ENCODE assay signal across 1 cellular context in genomic region chr4:123349401-123350190, GRCh38.
TF ChIP-seq lines count a peak whose summit lies in the region.

No MANE protein-coding gene starts in this region.

TF ChIP-seq in K562, 482 proteins besides CTCF, POLR2A, EP300 and RAD21 (continued from another document and continues in another):
- TF ChIP-seq ZBTB49 (CRISPR knock-in tag; IDR thresholded peaks at IDR 0.05; ENCODE audit: borderline replicate concordance): no peak
- TF ChIP-seq, protein P1, sequence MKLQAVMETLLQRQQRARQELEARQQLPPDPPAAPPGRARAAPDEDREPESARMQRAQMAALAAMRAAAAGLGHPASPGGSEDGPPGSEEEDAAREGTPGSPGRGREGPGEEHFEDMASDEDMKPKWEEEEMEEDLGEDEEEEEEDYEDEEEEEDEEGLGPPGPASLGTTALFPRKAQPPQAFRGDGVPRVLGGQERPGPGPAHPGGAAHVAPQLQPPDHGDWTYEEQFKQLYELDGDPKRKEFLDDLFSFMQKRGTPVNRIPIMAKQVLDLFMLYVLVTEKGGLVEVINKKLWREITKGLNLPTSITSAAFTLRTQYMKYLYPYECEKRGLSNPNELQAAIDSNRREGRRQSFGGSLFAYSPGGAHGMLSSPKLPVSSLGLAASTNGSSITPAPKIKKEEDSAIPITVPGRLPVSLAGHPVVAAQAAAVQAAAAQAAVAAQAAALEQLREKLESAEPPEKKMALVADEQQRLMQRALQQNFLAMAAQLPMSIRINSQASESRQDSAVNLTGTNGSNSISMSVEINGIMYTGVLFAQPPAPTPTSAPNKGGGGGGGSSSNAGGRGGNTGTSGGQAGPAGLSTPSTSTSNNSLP (IDR thresholded peaks at IDR 0.05; ENCODE audit: borderline replicate concordance, low read depth, low read length): peak; percentile 88; the same call in 1 of the 2 replicates
- TF ChIP-seq TAF1 (IDR thresholded peaks at IDR 0.05; ENCODE audit: control insufficient read depth, extremely low read depth, insufficient read depth, low read length, severe bottlenecking): no peak
- TF ChIP-seq ELF1 (tag; IDR thresholded peaks at IDR 0.05): peak; percentile 69
- no peak for TF ChIP-seq RBM22 (IDR thresholded peaks at IDR 0.05; ENCODE audit: low read depth, low read length, poor library complexity, severe bottlenecking)
- TF ChIP-seq LCOR (CRISPR knock-in tag; IDR thresholded peaks at IDR 0.05): peak; percentile 86
- peak; percentile 67; the same call in 1 of the 2 replicates for TF ChIP-seq EHMT2 (IDR thresholded peaks at IDR 0.05)
- TF ChIP-seq C11orf30 (IDR thresholded peaks at IDR 0.05; ENCODE audit: low read depth): no peak
- TF ChIP-seq HLTF (IDR thresholded peaks at IDR 0.05): 0 out of 2 replicates have a peak, but pooled peaks have one; percentile 84
- TF ChIP-seq, protein P2, sequence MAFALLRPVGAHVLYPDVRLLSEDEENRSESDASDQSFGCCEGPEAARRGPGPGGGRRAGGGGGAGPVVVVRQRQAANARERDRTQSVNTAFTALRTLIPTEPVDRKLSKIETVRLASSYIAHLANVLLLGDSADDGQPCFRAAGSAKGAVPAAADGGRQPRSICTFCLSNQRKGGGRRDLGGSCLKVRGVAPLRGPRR (CRISPR knock-in tag; IDR thresholded peaks at IDR 0.05): peak; percentile 98
- TF ChIP-seq ZMIZ1 (IDR thresholded peaks at IDR 0.05; ENCODE audit: low read depth in 2 of 2, low read length in 2 of 2): peak in 1 of 2 experiments; percentile 98; a peak in 2 of 4 replicates
- TF ChIP-seq ZKSCAN1 (IDR thresholded peaks at IDR 0.05; ENCODE audit: low read depth, low read length): no peak
- TF ChIP-seq, protein P3, sequence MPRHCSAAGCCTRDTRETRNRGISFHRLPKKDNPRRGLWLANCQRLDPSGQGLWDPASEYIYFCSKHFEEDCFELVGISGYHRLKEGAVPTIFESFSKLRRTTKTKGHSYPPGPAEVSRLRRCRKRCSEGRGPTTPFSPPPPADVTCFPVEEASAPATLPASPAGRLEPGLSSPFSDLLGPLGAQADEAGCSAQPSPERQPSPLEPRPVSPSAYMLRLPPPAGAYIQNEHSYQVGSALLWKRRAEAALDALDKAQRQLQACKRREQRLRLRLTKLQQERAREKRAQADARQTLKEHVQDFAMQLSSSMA (CRISPR knock-in tag; IDR thresholded peaks at IDR 0.05): 0 out of 2 replicates have a peak, but pooled peaks have one; percentile 65
- peak; percentile 86 for TF ChIP-seq STAT5B (CRISPR knock-in tag; IDR thresholded peaks at IDR 0.05)
- no peak for TF ChIP-seq BDP1 (IDR thresholded peaks at IDR 0.05; ENCODE audit: insufficient read depth, insufficient read length)
- TF ChIP-seq, protein P4, sequence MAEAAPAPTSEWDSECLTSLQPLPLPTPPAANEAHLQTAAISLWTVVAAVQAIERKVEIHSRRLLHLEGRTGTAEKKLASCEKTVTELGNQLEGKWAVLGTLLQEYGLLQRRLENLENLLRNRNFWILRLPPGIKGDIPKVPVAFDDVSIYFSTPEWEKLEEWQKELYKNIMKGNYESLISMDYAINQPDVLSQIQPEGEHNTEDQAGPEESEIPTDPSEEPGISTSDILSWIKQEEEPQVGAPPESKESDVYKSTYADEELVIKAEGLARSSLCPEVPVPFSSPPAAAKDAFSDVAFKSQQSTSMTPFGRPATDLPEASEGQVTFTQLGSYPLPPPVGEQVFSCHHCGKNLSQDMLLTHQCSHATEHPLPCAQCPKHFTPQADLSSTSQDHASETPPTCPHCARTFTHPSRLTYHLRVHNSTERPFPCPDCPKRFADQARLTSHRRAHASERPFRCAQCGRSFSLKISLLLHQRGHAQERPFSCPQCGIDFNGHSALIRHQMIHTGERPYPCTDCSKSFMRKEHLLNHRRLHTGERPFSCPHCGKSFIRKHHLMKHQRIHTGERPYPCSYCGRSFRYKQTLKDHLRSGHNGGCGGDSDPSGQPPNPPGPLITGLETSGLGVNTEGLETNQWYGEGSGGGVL (CRISPR knock-in tag; IDR thresholded peaks at IDR 0.05): peak; percentile 90
- no peak for TF ChIP-seq TOE1 (IDR thresholded peaks at IDR 0.05; ENCODE audit: borderline replicate concordance)
- no peak for TF ChIP-seq TOE1 (CRISPR knock-in tag; IDR thresholded peaks at IDR 0.05; ENCODE audit: borderline replicate concordance, low read depth)
- peak; percentile 68 for TF ChIP-seq JUN (IDR thresholded peaks at IDR 0.05; ENCODE audit: borderline replicate concordance, low read depth, low read length)
- no peak for TF ChIP-seq JUN (CRISPR knock-in tag; IDR thresholded peaks at IDR 0.05; ENCODE audit: borderline replicate concordance)
- TF ChIP-seq, protein P5, sequence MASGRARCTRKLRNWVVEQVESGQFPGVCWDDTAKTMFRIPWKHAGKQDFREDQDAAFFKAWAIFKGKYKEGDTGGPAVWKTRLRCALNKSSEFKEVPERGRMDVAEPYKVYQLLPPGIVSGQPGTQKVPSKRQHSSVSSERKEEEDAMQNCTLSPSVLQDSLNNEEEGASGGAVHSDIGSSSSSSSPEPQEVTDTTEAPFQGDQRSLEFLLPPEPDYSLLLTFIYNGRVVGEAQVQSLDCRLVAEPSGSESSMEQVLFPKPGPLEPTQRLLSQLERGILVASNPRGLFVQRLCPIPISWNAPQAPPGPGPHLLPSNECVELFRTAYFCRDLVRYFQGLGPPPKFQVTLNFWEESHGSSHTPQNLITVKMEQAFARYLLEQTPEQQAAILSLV (tag; IDR thresholded peaks at IDR 0.05): peak; percentile 98
- TF ChIP-seq GTF2E2 (tag; IDR thresholded peaks at IDR 0.05): peak; percentile 95
- TF ChIP-seq MAZ (CRISPR knock-in tag; conservative IDR thresholded peaks at IDR 0.05 in 1 of 2, IDR thresholded peaks at IDR 0.05 in 1 of 2): peak in 1 of 2 experiments; percentile 98; a peak in 3 of 4 replicates
- TF ChIP-seq ZBTB2 (IDR thresholded peaks at IDR 0.05): peak; percentile 83; the same call in 1 of the 2 replicates
- no peak for TF ChIP-seq HDGF (IDR thresholded peaks at IDR 0.05)
- no peak for TF ChIP-seq SUPT5H (IDR thresholded peaks at IDR 0.05)
- peak; percentile 99 for TF ChIP-seq PML (IDR thresholded peaks at IDR 0.05; ENCODE audit: low read length)
- TF ChIP-seq ZBED1 (IDR thresholded peaks at IDR 0.05): peak; percentile 87; the same call in 1 of the 2 replicates
- TF ChIP-seq TAF9B (IDR thresholded peaks at IDR 0.05; ENCODE audit: partially characterized antibody): peak; percentile 42
- no peak for TF ChIP-seq ZBTB1 (CRISPR knock-in tag; IDR thresholded peaks at IDR 0.05; ENCODE audit: borderline replicate concordance, low read depth)
- peak; percentile 95 for TF ChIP-seq FOSL1 (tag; conservative IDR thresholded peaks at IDR 0.05)
- TF ChIP-seq NONO (IDR thresholded peaks at IDR 0.05; ENCODE audit: low read depth in 2 of 2, low read length in 1 of 2): peak in 1 of 2 experiments; percentile 94; a peak in 2 of 4 replicates
- peak; percentile 60; the same call in 1 of the 2 replicates for TF ChIP-seq ETV1 (tag; conservative IDR thresholded peaks at IDR 0.05; ENCODE audit: low read depth)
- TF ChIP-seq, protein P6, sequence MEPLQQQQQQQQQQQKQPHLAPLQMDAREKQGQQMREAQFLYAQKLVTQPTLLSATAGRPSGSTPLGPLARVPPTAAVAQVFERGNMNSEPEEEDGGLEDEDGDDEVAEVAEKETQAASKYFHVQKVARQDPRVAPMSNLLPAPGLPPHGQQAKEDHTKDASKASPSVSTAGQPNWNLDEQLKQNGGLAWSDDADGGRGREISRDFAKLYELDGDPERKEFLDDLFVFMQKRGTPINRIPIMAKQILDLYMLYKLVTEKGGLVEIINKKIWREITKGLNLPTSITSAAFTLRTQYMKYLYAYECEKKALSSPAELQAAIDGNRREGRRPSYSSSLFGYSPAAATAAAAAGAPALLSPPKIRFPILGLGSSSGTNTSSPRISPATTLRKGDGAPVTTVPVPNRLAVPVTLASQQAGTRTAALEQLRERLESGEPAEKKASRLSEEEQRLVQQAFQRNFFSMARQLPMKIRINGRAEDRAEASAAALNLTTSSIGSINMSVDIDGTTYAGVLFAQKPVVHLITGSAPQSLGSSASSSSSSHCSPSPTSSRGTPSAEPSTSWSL (CRISPR knock-in tag; IDR thresholded peaks at IDR 0.05; ENCODE audit: borderline replicate concordance): peak; percentile 72; the same call in 1 of the 2 replicates
- TF ChIP-seq MBD2 (IDR thresholded peaks at IDR 0.05; ENCODE audit: borderline replicate concordance, low read depth): peak; percentile 94
- TF ChIP-seq DNMT1 (IDR thresholded peaks at IDR 0.05): peak; percentile 45; the same call in 1 of the 2 replicates
- peak; percentile 100 for TF ChIP-seq ZNF644 (tag; IDR thresholded peaks at IDR 0.05; ENCODE audit: low read depth)
- no peak for TF ChIP-seq ZNF316 (IDR thresholded peaks at IDR 0.05)
- TF ChIP-seq BRD9 (IDR thresholded peaks at IDR 0.05; ENCODE audit: low read depth, partially characterized antibody): peak; percentile 33
- TF ChIP-seq ESRRA (IDR thresholded peaks at IDR 0.05; ENCODE audit: borderline replicate concordance, low read depth): peak; percentile 78; the same call in 1 of the 2 replicates
- TF ChIP-seq ZNF444 (CRISPR knock-in tag; IDR thresholded peaks at IDR 0.05): peak; percentile 91
- TF ChIP-seq ZNF146 (CRISPR knock-in tag; IDR thresholded peaks at IDR 0.05; ENCODE audit: unreplicated experiment): no peak
- no peak for TF ChIP-seq ZNF232 (CRISPR knock-in tag; IDR thresholded peaks at IDR 0.05)
- TF ChIP-seq ESRRB (CRISPR knock-in tag; IDR thresholded peaks at IDR 0.05; ENCODE audit: borderline replicate concordance): no peak
- TF ChIP-seq BRF2 (IDR thresholded peaks at IDR 0.05; ENCODE audit: borderline replicate concordance, insufficient read depth, insufficient read length): no peak
- TF ChIP-seq FOXJ3 (CRISPR knock-in tag; IDR thresholded peaks at IDR 0.05): no peak
- TF ChIP-seq CEBPG (CRISPR knock-in tag; IDR thresholded peaks at IDR 0.05): no peak
- TF ChIP-seq CEBPG (tag; conservative IDR thresholded peaks at IDR 0.05 in 1 of 2, IDR thresholded peaks at IDR 0.05 in 1 of 2): peak; percentile 13 to 51; a peak in 2 of 4 replicates
- TF ChIP-seq SP1 (CRISPR knock-in tag; IDR thresholded peaks at IDR 0.05): no peak; the same call in 1 of the 2 replicates
- no peak for TF ChIP-seq NELFE (IDR thresholded peaks at IDR 0.05; ENCODE audit: insufficient read depth, insufficient read length)
- peak; percentile 99 for TF ChIP-seq KLF6 (CRISPR knock-in tag; IDR thresholded peaks at IDR 0.05; ENCODE audit: borderline replicate concordance)
- TF ChIP-seq TCF7L2 (IDR thresholded peaks at IDR 0.05; ENCODE audit: low read depth, low read length): peak; percentile 85
- TF ChIP-seq ZNF24 (IDR thresholded peaks at IDR 0.05): peak; percentile 82; the same call in 1 of the 2 replicates
- TF ChIP-seq RCOR1 (IDR thresholded peaks at IDR 0.05; ENCODE audit: borderline replicate concordance in 1 of 2, low read depth in 2 of 2, low read length in 2 of 2): peak; percentile 93 to 97
- TF ChIP-seq TARDBP (IDR thresholded peaks at IDR 0.05): peak; percentile 95; the same call in 1 of the 2 replicates
